ENCODE assay signal across 18 cellular contexts in the genomic region with DNA sequence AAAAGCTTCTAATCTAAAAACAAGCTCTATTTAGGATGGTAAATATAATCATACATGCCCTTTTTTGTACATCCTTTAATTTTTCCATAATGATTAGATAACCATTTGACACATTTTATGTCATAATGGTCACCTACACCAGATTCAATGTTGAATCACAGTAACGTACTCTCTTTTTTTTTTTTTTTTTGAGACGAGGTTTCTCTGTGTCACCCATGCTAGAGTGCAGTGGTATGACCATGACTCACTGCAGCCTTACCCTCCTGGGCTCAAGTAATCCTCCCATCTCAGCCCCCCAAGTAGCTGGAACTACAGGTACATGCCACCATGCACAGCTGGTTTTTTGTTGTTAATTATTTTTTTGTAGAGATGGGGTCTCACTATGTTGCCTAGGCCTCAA. TPM values are rescaled to one million over a fixed set of nuclear protein-coding genes. Genes with fewer than 3 reads are reported as not detected.
DNase-seq lines count a peak whose midpoint lies in the region; ATAC-seq and TF ChIP-seq lines count a peak whose summit lies in the region.
"Had no signal": no experiment of that assay in that cellular context is flagged by ENCODE, and none has a peak within 500 bp of the region (broad histone marks: within the 10 kb centered on the region; RNA-seq: fewer than 3 reads in every experiment).

No MANE protein-coding gene starts in this region.

- no peak for ATAC-seq in HG02852 (IDR thresholded peaks at IDR 0.05; ENCODE audit: unreplicated experiment)
- ATAC-seq: A549; CD8-positive, alpha-beta T cell; GM12878; GM23338 had no signal

- peak; percentile 5 for DNase-seq in Daoy (ENCODE audit: low read depth)
- peak; percentile 54 for DNase-seq in RKO (ENCODE audit: low spot score)
- DNase-seq in renal cortical epithelial cell (ENCODE audit: low read depth), result peak; percentile 15
- DNase-seq in coronary artery (ENCODE audit: low spot score), result no peak
- no peak for DNase-seq in activated CD8-positive, alpha-beta memory T cell treated with anti-CD3 and anti-CD28 coated beads, Interleukin-2, amount 50 U/mL, for 4 hours
- DNase-seq in LoVo (ENCODE audit: low spot score), result no peak
- DNase-seq: CD8-positive, alpha-beta T cell; COR-L47; DMS153; DND-41; H9; HFFc6; KG1 had no signal

- no peaks in the 10 kb centered on the region for H3K9me3 ChIP-seq in HEK293 (ENCODE audit: control insufficient read depth, insufficient read depth, low read depth, low read length)
- H3K9me3 ChIP-seq: A549 had no signal

- POLR2A ChIA-PET in HEK293 (lab: Yijun Ruan, JAX), result no interaction called here

- H3K27ac ChIP-seq in HEK293 (ENCODE audit: extremely low read depth, low read depth, low read length) (no peak overlapping the region), coronary artery (no peak overlapping the region)
- H3K27ac ChIP-seq: A549 had no signal

- H3K4me1 ChIP-seq in HEK293 (ENCODE audit: control insufficient read depth, insufficient read depth, low read length), result no peaks in the 10 kb centered on the region
- H3K4me1 ChIP-seq: A549 had no signal

- CTCF ChIA-PET in HEK293 (lab: Yijun Ruan, JAX), result interaction anchor here (0.6 kb wide), 1 partner anchor 1527 kb away, joined by 3 read pairs; no protein-coding TSS in a partner anchor

- TF ChIP-seq CTCF in HEK293 (tag by site-specific recombination; IDR thresholded peaks at IDR 0.05) (no peak), coronary artery (IDR thresholded peaks at IDR 0.05) (no peak)

- H3K4me3 ChIP-seq in HEK293 (ENCODE audit: low read depth, low read length), result no peak overlapping the region
- no peak overlapping the region for H3K4me3 ChIP-seq in coronary artery
- H3K4me3 ChIP-seq: A549, GM12878, GM23338 had no signal

- H3K36me3 ChIP-seq in HEK293 (ENCODE audit: control insufficient read depth in 2 of 2, insufficient read depth in 1 of 2, low read length in 2 of 2), result no peaks in the 10 kb centered on the region

TF ChIP-seq in HEK293, 187 proteins besides CTCF, POLR2A, EP300 and RAD21:
- no peak for TF ChIP-seq MZF1 (tag by site-specific recombination; IDR thresholded peaks at IDR 0.05; ENCODE audit: borderline replicate concordance)
- no peak for TF ChIP-seq ZNF202 (tag by site-specific recombination; IDR thresholded peaks at IDR 0.05; ENCODE audit: borderline replicate concordance)
- TF ChIP-seq ZNF133 (tag by site-specific recombination; IDR thresholded peaks at IDR 0.05), result no peak
- TF ChIP-seq, protein P1, sequence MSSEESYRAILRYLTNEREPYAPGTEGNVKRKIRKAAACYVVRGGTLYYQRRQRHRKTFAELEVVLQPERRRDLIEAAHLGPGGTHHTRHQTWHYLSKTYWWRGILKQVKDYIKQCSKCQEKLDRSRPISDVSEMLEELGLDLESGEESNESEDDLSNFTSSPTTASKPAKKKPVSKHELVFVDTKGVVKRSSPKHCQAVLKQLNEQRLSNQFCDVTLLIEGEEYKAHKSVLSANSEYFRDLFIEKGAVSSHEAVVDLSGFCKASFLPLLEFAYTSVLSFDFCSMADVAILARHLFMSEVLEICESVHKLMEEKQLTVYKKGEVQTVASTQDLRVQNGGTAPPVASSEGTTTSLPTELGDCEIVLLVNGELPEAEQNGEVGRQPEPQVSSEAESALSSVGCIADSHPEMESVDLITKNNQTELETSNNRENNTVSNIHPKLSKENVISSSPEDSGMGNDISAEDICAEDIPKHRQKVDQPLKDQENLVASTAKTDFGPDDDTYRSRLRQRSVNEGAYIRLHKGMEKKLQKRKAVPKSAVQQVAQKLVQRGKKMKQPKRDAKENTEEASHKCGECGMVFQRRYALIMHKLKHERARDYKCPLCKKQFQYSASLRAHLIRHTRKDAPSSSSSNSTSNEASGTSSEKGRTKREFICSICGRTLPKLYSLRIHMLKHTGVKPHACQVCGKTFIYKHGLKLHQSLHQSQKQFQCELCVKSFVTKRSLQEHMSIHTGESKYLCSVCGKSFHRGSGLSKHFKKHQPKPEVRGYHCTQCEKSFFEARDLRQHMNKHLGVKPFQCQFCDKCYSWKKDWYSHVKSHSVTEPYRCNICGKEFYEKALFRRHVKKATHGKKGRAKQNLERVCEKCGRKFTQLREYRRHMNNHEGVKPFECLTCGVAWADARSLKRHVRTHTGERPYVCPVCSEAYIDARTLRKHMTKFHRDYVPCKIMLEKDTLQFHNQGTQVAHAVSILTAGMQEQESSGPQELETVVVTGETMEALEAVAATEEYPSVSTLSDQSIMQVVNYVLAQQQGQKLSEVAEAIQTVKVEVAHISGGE (tag by site-specific recombination; conservative IDR thresholded peaks at IDR 0.05; ENCODE audit: low read depth), result no peak
- no peak for TF ChIP-seq ZBTB6 (tag by site-specific recombination; IDR thresholded peaks at IDR 0.05)
- TF ChIP-seq GLIS1 (tag by site-specific recombination; IDR thresholded peaks at IDR 0.05), result peak; percentile 33
- TF ChIP-seq OVOL3 (tag by site-specific recombination; IDR thresholded peaks at IDR 0.05), result no peak

RNA-seq across cellular contexts. Expression of gene PROS1, which starts 49.2 kb away (rescaled TPM):
- 5.9 and 8.3 TPM in 2 replicates for total RNA-seq in Daoy (2014; rRNA removed; shearing (Covaris generic))
- 23.3 and 60.3 TPM in 2 replicates for total RNA-seq in renal cortical epithelial cell
- total RNA-seq: CD8-positive, alpha-beta T cell had no signal

RNA-seq across cellular contexts. Expression of gene ARL13B, which starts 55.5 kb away (rescaled TPM):
- 13.3 and 15.4 TPM in 2 replicates for total RNA-seq in Daoy (2014; rRNA removed; shearing (Covaris generic))
- 12.2 and 16.4 TPM in 2 replicates for total RNA-seq in renal cortical epithelial cell

Comparison
In these comparisons a context has a peak if more than half of its experiments do, and no peak if none do; other contexts are left out.
1. DNase-seq: peak in Daoy (single experiment), RKO (single experiment) and renal cortical epithelial cell (single experiment); none in coronary artery (single experiment), activated CD8-positive, alpha-beta memory T cell treated with anti-CD3 and anti-CD28 coated beads, Interleukin-2, amount 50 U/mL, for 4 hours (single experiment) and LoVo (single experiment).